Comparison of ENCODE assay signal across 13 cellular contexts in the genomic region with DNA sequence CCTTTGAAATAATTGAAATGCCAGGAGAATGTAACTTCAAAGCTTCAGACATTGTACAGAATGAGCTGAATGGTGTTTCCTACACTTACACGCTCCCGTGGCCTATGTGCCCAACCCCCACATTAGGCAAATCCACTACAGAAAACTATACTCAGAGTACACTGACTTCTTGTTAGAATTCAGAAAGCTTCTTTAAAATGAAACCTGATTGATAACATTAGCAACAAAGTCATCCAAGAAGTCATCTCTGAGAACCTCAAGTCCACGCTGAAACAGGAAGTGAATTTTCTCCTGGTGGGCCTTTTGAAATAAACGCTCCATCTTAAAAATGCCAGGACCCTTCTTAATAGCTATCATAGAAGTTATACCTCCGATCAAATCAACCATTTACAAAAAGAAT.
DNase-seq lines count a peak whose midpoint lies in the region; ATAC-seq and TF ChIP-seq lines count a peak whose summit lies in the region.
"Had no signal": no experiment of that assay in that cellular context is flagged by ENCODE, and none has a peak within 500 bp of the region (broad histone marks: within the 10 kb centered on the region; RNA-seq: fewer than 3 reads in every experiment).

No MANE protein-coding gene starts in this region.

- H3K36me3 ChIP-seq in OCI-LY3 (replicated peaks; ENCODE audit: low read depth, low read length), result peaks cover 4% of the 10 kb centered on the region
- H3K36me3 ChIP-seq in osteoblast (ENCODE audit: insufficient read depth, low read length), result no peaks in the 10 kb centered on the region

- DNase-seq in T-helper 1 cell, result no peak
- DNase-seq in dermis blood vessel endothelial cell, result peak; percentile 40
- DNase-seq in osteoblast (ENCODE audit: insufficient read length, low spot score, missing footprints), result no peak
- no peak for DNase-seq in cerebellar cortex (ENCODE audit: low spot score)
- no peak for DNase-seq in effector memory CD8-positive, alpha-beta T cell
- DNase-seq in NCI-H2029 treated with DMSO at 0.1 percent for 48 hours (lab: John Stamatoyannopoulos, UW), result no peak
- DNase-seq: 8988T; GDM1; left colon; naive thymus-derived CD4-positive, alpha-beta T cell; NCI-H1092 had no signal

- no peaks in the 10 kb centered on the region for H3K36me3 Mint-ChIP-seq in T-helper 1 cell treated with Interleukin-12 subunit alpha and Interleukin-12 subunit beta and Interleukin-4 antibody, amounts not matched to agents 30 μg/mL and 1 μg/mL, for 36 hours (ENCODE audit: low read depth)
- H3K36me3 Mint-ChIP-seq in effector memory CD8-positive, alpha-beta T cell (ENCODE audit: insufficient read depth), result no peaks in the 10 kb centered on the region

- TF ChIP-seq CTCF in OCI-LY3 (IDR thresholded peaks at IDR 0.05; ENCODE audit: low read depth, low read length) (no peak), osteoblast (IDR thresholded peaks at IDR 0.05; ENCODE audit: extremely low read depth, low read depth, low read length) (no peak)

- H3K9me3 ChIP-seq in OCI-LY3 (ENCODE audit: insufficient read depth, low read length) (peaks cover 1% of the 10 kb centered on the region; the same call in 1 of the 2 replicates), osteoblast (ENCODE audit: low read depth, low read length) (no peaks in the 10 kb centered on the region)

- H3K9me3 Mint-ChIP-seq in T-helper 1 cell treated with Interleukin-12 subunit alpha and Interleukin-12 subunit beta and Interleukin-4 antibody, amounts not matched to agents 30 μg/mL and 1 μg/mL, for 36 hours, result peaks cover 1% of the 10 kb centered on the region
- no peaks in the 10 kb centered on the region for H3K9me3 Mint-ChIP-seq in effector memory CD8-positive, alpha-beta T cell

- no peak overlapping the region for H3K4me3 Mint-ChIP-seq in T-helper 1 cell treated with Interleukin-12 subunit alpha and Interleukin-12 subunit beta and Interleukin-4 antibody, amounts not matched to agents 30 μg/mL and 1 μg/mL, for 36 hours
- no peak overlapping the region for H3K4me3 Mint-ChIP-seq in effector memory CD8-positive, alpha-beta T cell

- H3K9ac ChIP-seq in OCI-LY3 (ENCODE audit: low read length), result peak overlapping the region; percentile 21

- H4K20me1 ChIP-seq in OCI-LY3 (ENCODE audit: insufficient read depth, low read length) (peaks cover 8% of the 10 kb centered on the region; the same call in 1 of the 2 replicates), osteoblast (ENCODE audit: insufficient read depth, low read length) (no peaks in the 10 kb centered on the region)

- H3K4me1 ChIP-seq in OCI-LY3 (ENCODE audit: low read length) (peaks cover 69% of the 10 kb centered on the region), osteoblast (ENCODE audit: insufficient read depth, low read length) (peaks cover 71% of the 10 kb centered on the region)

- H3K27ac ChIP-seq in OCI-LY3 (ENCODE audit: low read length) (peak overlapping the region; percentile 29), osteoblast (ENCODE audit: low read depth, low read length) (peak overlapping the region; percentile 77)

- H3K79me2 ChIP-seq in OCI-LY3 (ENCODE audit: low read length) (peaks cover 56% of the 10 kb centered on the region), osteoblast (ENCODE audit: insufficient read depth, low read length) (peaks cover 77% of the 10 kb centered on the region)

- H3K4me1 Mint-ChIP-seq in T-helper 1 cell treated with Interleukin-12 subunit alpha and Interleukin-12 subunit beta and Interleukin-4 antibody, amounts not matched to agents 30 μg/mL and 1 μg/mL, for 36 hours (ENCODE audit: low read depth), result peaks cover 44% of the 10 kb centered on the region
- peaks cover 22 to 38% of the 10 kb centered on the region in 2 donors for H3K4me1 Mint-ChIP-seq in effector memory CD8-positive, alpha-beta T cell (ENCODE audit: low read depth in 2 of 2)

- H3K27ac Mint-ChIP-seq in T-helper 1 cell treated with Interleukin-12 subunit alpha and Interleukin-12 subunit beta and Interleukin-4 antibody, amounts not matched to agents 30 μg/mL and 1 μg/mL, for 36 hours, result peak overlapping the region; percentile 20
- peak overlapping the region in 1 of 2 donors; percentile 45 for H3K27ac Mint-ChIP-seq in effector memory CD8-positive, alpha-beta T cell

- H3K4me2 ChIP-seq in OCI-LY3 (ENCODE audit: low read length), result peak overlapping the region; percentile 55
- H3K4me2 ChIP-seq in osteoblast (ENCODE audit: insufficient read depth, low read length), result peak overlapping the region; percentile 60

- H3K27me3 ChIP-seq in OCI-LY3 (ENCODE audit: low read depth, low read length) (no peaks in the 10 kb centered on the region), osteoblast (ENCODE audit: insufficient read depth, low read length) (no peaks in the 10 kb centered on the region)

- peak overlapping the region; percentile 42 for H3K4me3 ChIP-seq in OCI-LY3 (ENCODE audit: low read length)
- H3K4me3 ChIP-seq in osteoblast (ENCODE audit: insufficient read depth, low read length), result no peak overlapping the region

- H2AFZ ChIP-seq in OCI-LY3 (ENCODE audit: low read depth, low read length) (no peak overlapping the region), osteoblast (ENCODE audit: low read length) (no peak overlapping the region)

- no peak for ATAC-seq in effector memory CD8-positive, alpha-beta T cell (replicated peaks)
- ATAC-seq: left colon; naive thymus-derived CD4-positive, alpha-beta T cell had no signal

- H3K27me3 Mint-ChIP-seq in T-helper 1 cell treated with Interleukin-12 subunit alpha and Interleukin-12 subunit beta and Interleukin-4 antibody, amounts not matched to agents 30 μg/mL and 1 μg/mL, for 36 hours (ENCODE audit: low read depth), result no peaks in the 10 kb centered on the region
- no peaks in the 10 kb centered on the region for H3K27me3 Mint-ChIP-seq in effector memory CD8-positive, alpha-beta T cell
- H3K27me3 Mint-ChIP-seq: naive thymus-derived CD4-positive, alpha-beta T cell had no signal
